In the genomic region with DNA sequence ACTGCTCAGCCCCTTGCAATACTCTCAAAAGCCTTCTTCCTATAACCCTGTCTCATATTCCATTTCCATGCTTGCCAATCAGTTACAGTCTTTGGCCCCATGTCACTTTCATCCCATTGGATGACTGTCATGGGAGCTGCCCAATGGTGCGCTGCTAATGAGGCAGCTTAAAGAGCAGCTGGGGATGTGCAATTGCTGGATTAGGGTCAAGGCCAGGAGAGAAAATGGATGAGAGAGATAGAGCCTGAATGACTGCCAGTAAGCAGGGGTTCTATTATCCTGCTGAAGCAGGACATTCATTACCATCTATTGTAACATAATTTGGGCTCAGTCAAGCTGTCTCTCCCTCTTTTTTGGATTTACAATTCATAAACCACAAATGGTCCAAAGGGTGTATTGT, we compare ENCODE assay signal across 33 cellular contexts.
"Had no signal": no experiment of that assay in that cellular context is flagged by ENCODE, and none has a peak within 500 bp of the region (broad histone marks: within the 10 kb centered on the region; RNA-seq: fewer than 3 reads in every experiment).

No MANE protein-coding gene starts in this region.

- H3K9me3 ChIP-seq: adrenal gland, body of pancreas, gastroesophageal sphincter, ovary, thoracic aorta had no signal

- H3K4me1 Mint-ChIP-seq: activated B cell treated with CpG ODN at 0.5 μM for 24 hours; activated naive CD8-positive, alpha-beta T cell treated with anti-CD3 and anti-CD28 coated beads for 36 hours; immature natural killer cell; nephron; stimulated activated effector memory CD8-positive, alpha-beta T cell treated with anti-CD3 and anti-CD28 coated beads, Interleukin-12 subunit alpha, Interleukin-12 subunit beta, amount 100 ng/mL, for 72 hours; T-helper 17 cell had no signal

- DNase-seq: activated B cell treated with CpG ODN at 0.5 μM for 24 hours; activated CD8-positive, alpha-beta memory T cell treated with anti-CD3 and anti-CD28 coated beads, Interleukin-2, amount 50 U/mL, for 4 hours; activated effector memory CD4-positive, alpha-beta T cell treated with anti-CD3 and anti-CD28 coated beads, Interleukin-2, amount 50 U/mL, for 16 hours; activated naive CD4-positive, alpha-beta T cell treated with anti-CD3 and anti-CD28 coated beads for 36 hours; activated naive CD8-positive, alpha-beta T cell treated with anti-CD3 and anti-CD28 coated beads for 36 hours; activated T-cell treated with anti-CD3 and anti-CD28 coated beads, Interleukin-2, amount 50 U/mL, for 1 hour; adrenal gland; aorta; body of pancreas; cortex of kidney; effector memory CD8-positive, alpha-beta T cell; hippocampal formation; immature natural killer cell; kidney; left colon; mammary epithelial cell; ovary; stimulated activated CD4-positive, alpha-beta T cell treated with anti-CD3 and anti-CD28 coated beads, Interleukin-12 subunit alpha, Interleukin-12 subunit beta, amount 100 ng/mL, for 4 hours; stimulated activated CD4-positive, alpha-beta T cell treated with anti-CD3 and anti-CD28 coated beads, Interleukin-4, amount 100 ng/mL, for 24 hours; SW 1271; T-helper 17 cell; T1000 had no signal

- H3K36me3 Mint-ChIP-seq: activated naive CD8-positive, alpha-beta T cell treated with anti-CD3 and anti-CD28 coated beads for 36 hours; immature natural killer cell; stimulated activated effector memory CD8-positive, alpha-beta T cell treated with anti-CD3 and anti-CD28 coated beads, Interleukin-12 subunit alpha, Interleukin-12 subunit beta, amount 100 ng/mL, for 72 hours; type B pancreatic cell had no signal

- H3K27ac ChIP-seq: adrenal gland, body of pancreas, cardiac muscle cell, gastroesophageal sphincter, ovary, skin epidermis, thoracic aorta had no signal

- H3K27ac Mint-ChIP-seq: activated B cell treated with CpG ODN at 0.5 μM for 24 hours; activated naive CD4-positive, alpha-beta T cell treated with anti-CD3 and anti-CD28 coated beads for 36 hours; activated naive CD8-positive, alpha-beta T cell treated with anti-CD3 and anti-CD28 coated beads for 36 hours; activated T-helper 1 cell treated with anti-CD3 and anti-CD28 coated beads, Interleukin-12 subunit alpha, Interleukin-12 subunit beta, Interleukin-2, Interleukin-4 antibody, amounts not matched to agents 30 ng/mL and 10 ng/mL and 1 ng/mL, durations not matched to agents 14 hours and 24 hours and 36 hours; effector memory CD8-positive, alpha-beta T cell; immature natural killer cell; nephron; progenitor cell of endocrine pancreas; stimulated activated effector memory CD8-positive, alpha-beta T cell treated with anti-CD3 and anti-CD28 coated beads, Interleukin-12 subunit alpha, Interleukin-12 subunit beta, amount 100 ng/mL, for 72 hours; stimulated activated naive CD8-positive, alpha-beta T cell treated with anti-CD3 and anti-CD28 coated beads, Interleukin-15, Interleukin-2, amounts not matched to agents 100 ng/mL and 50 ng/mL, for 24 hours; T-helper 17 cell; type B pancreatic cell had no signal

- H3K27me3 ChIP-seq: adrenal gland, body of pancreas, cardiac muscle cell, gastroesophageal sphincter, ovary had no signal

- ATAC-seq: body of pancreas; effector memory CD8-positive, alpha-beta T cell; gastroesophageal sphincter; left colon; sciatic nerve; stimulated activated effector memory CD8-positive, alpha-beta T cell treated with anti-CD3 and anti-CD28 coated beads, Interleukin-12 subunit alpha, Interleukin-12 subunit beta, amount 100 ng/mL, for 72 hours; T-helper 17 cell had no signal

- H3K4me3 ChIP-seq: adrenal gland, body of pancreas, cardiac muscle cell, gastroesophageal sphincter, ovary, skin epidermis, thoracic aorta had no signal

- H3K36me3 ChIP-seq: adrenal gland, cardiac muscle cell, gastroesophageal sphincter, ovary, thoracic aorta had no signal

- H3K4me1 ChIP-seq: adrenal gland, body of pancreas, gastroesophageal sphincter had no signal

- H3K9me3 Mint-ChIP-seq: activated naive CD4-positive, alpha-beta T cell treated with anti-CD3 and anti-CD28 coated beads for 36 hours; activated T-helper 1 cell treated with anti-CD3 and anti-CD28 coated beads, Interleukin-12 subunit alpha, Interleukin-12 subunit beta, Interleukin-2, Interleukin-4 antibody, amounts not matched to agents 30 ng/mL and 10 ng/mL and 1 ng/mL, durations not matched to agents 14 hours and 24 hours and 36 hours; nephron; stimulated activated naive CD8-positive, alpha-beta T cell treated with anti-CD3 and anti-CD28 coated beads, Interleukin-15, Interleukin-2, amounts not matched to agents 100 ng/mL and 50 ng/mL, for 24 hours; type B pancreatic cell had no signal

- H3K27me3 Mint-ChIP-seq: activated B cell treated with CpG ODN at 0.5 μM for 24 hours; activated naive CD8-positive, alpha-beta T cell treated with anti-CD3 and anti-CD28 coated beads for 36 hours; effector memory CD8-positive, alpha-beta T cell; progenitor cell of endocrine pancreas; stimulated activated naive CD8-positive, alpha-beta T cell treated with anti-CD3 and anti-CD28 coated beads, Interleukin-15, Interleukin-2, amounts not matched to agents 100 ng/mL and 50 ng/mL, for 24 hours; T-helper 17 cell; type B pancreatic cell had no signal

- H3K4me3 Mint-ChIP-seq: activated B cell treated with CpG ODN at 0.5 μM for 24 hours; activated naive CD4-positive, alpha-beta T cell treated with anti-CD3 and anti-CD28 coated beads for 36 hours; activated naive CD8-positive, alpha-beta T cell treated with anti-CD3 and anti-CD28 coated beads for 36 hours; activated T-helper 1 cell treated with anti-CD3 and anti-CD28 coated beads, Interleukin-12 subunit alpha, Interleukin-12 subunit beta, Interleukin-2, Interleukin-4 antibody, amounts not matched to agents 30 ng/mL and 10 ng/mL and 1 ng/mL, durations not matched to agents 14 hours and 24 hours and 36 hours; effector memory CD8-positive, alpha-beta T cell; immature natural killer cell; nephron; stimulated activated effector memory CD8-positive, alpha-beta T cell treated with anti-CD3 and anti-CD28 coated beads, Interleukin-12 subunit alpha, Interleukin-12 subunit beta, amount 100 ng/mL, for 72 hours; stimulated activated naive CD8-positive, alpha-beta T cell treated with anti-CD3 and anti-CD28 coated beads, Interleukin-15, Interleukin-2, amounts not matched to agents 100 ng/mL and 50 ng/mL, for 24 hours; T-helper 17 cell; type B pancreatic cell had no signal
